In genomic region chr11:1262172-1263006, GRCh38 we compare ENCODE assay signal across 8 cellular contexts. TPM values are rescaled to one million over a fixed set of nuclear protein-coding genes. Genes with fewer than 3 reads are reported as not detected.
DNase-seq lines count a peak whose midpoint lies in the region; ATAC-seq, FAIRE-seq and TF ChIP-seq lines count a peak whose summit lies in the region.

No MANE protein-coding gene starts in this region.

- DNase-seq in GM12892 (ENCODE audit: insufficient read length): peak; percentile 79
- DNase-seq in NCI-H446 treated with DMSO at 0.1 percent for 48 hours (lab: John Stamatoyannopoulos, UW): peak; percentile 81
- peak; percentile 96 for DNase-seq in activated CD4-positive, alpha-beta T cell treated with anti-CD3 and anti-CD28 coated beads for 36 hours
- DNase-seq in chondrocyte (ENCODE audit: low spot score): no peak
- DNase-seq in kidney glomerular epithelial cell (lab: John Stamatoyannopoulos, UW): peak; percentile 68
- DNase-seq in stimulated activated CD4-positive, alpha-beta T cell treated with anti-CD3 and anti-CD28 coated beads, Interleukin-15, amount 100 ng/mL, for 1 hour (ENCODE audit: low read depth in 1 of 2, low spot score in 1 of 2): peak; percentile 78 to 83

- no peaks in the 10 kb centered on the region for H3K27me3 Mint-ChIP-seq in activated CD4-positive, alpha-beta T cell treated with anti-CD3 and anti-CD28 coated beads for 36 hours
- H3K27me3 Mint-ChIP-seq in chondrocyte (ENCODE audit: low read depth): no peaks in the 10 kb centered on the region

- CTCF ChIA-PET in activated CD4-positive, alpha-beta T cell treated with anti-CD3 and anti-CD28 coated beads for 36 hours (lab: Charles Lee): interaction anchor here (0.6 to 1.1 kb wide), 4 partner anchors 65 to 681 kb away, joined by 3 read pairs; no protein-coding TSS in a partner anchor

- intact Hi-C loops in activated CD4-positive, alpha-beta T cell treated with anti-CD3 and anti-CD28 coated beads for 36 hours (cut with DNase I, micrococcal nuclease): loop anchor here (1.0 to 10.0 kb wide), 12 partner anchors 47 to 500 kb away; partner anchors contain the start of genes BRSK2 (in 2 of the 2), DUSP8 (in 2 of the 2), TOLLIP (in 2 of the 2) and CD151 (in 1 of the 2)

- H3K4me3 Mint-ChIP-seq in activated CD4-positive, alpha-beta T cell treated with anti-CD3 and anti-CD28 coated beads for 36 hours: peak overlapping the region; percentile 70
- H3K4me3 Mint-ChIP-seq in chondrocyte (ENCODE audit: unreplicated experiment): peak overlapping the region; percentile 67

- peak; percentile 91 for FAIRE-seq in GM12892 (lab: Jason Lieb, UNC)

- H3K27ac Mint-ChIP-seq in activated CD4-positive, alpha-beta T cell treated with anti-CD3 and anti-CD28 coated beads for 36 hours: peak overlapping the region; percentile 84
- H3K27ac Mint-ChIP-seq in chondrocyte (ENCODE audit: unreplicated experiment): peak overlapping the region; percentile 96

- peaks cover 7% of the 10 kb centered on the region for H3K36me3 Mint-ChIP-seq in activated CD4-positive, alpha-beta T cell treated with anti-CD3 and anti-CD28 coated beads for 36 hours (ENCODE audit: low read depth)
- peaks cover 3% of the 10 kb centered on the region for H3K36me3 Mint-ChIP-seq in chondrocyte (ENCODE audit: low read depth)

- peak; percentile 81 for TF ChIP-seq POLR2A in GM12892 (IDR thresholded peaks at IDR 0.05; ENCODE audit: low read depth, low read length)

- ATAC-seq in HG03095 (IDR thresholded peaks at IDR 0.05; ENCODE audit: unreplicated experiment): peak; percentile 69
- peak; percentile 84 for ATAC-seq in activated CD4-positive, alpha-beta T cell treated with anti-CD3 and anti-CD28 coated beads for 36 hours
- no peak for ATAC-seq in HG03469 (IDR thresholded peaks at IDR 0.05; ENCODE audit: unreplicated experiment)

- POLR2A ChIA-PET in activated CD4-positive, alpha-beta T cell treated with anti-CD3 and anti-CD28 coated beads for 36 hours (lab: Charles Lee): no interaction called here

- peaks cover 11% of the 10 kb centered on the region for H3K9me3 Mint-ChIP-seq in activated CD4-positive, alpha-beta T cell treated with anti-CD3 and anti-CD28 coated beads for 36 hours (ENCODE audit: low read depth)
- peaks cover 4% of the 10 kb centered on the region for H3K9me3 Mint-ChIP-seq in chondrocyte (ENCODE audit: low read depth)

- TF ChIP-seq CTCF in chondrocyte (IDR thresholded peaks at IDR 0.05): no peak

- H3K4me1 Mint-ChIP-seq in activated CD4-positive, alpha-beta T cell treated with anti-CD3 and anti-CD28 coated beads for 36 hours: peaks cover 14% of the 10 kb centered on the region
- peaks cover 14% of the 10 kb centered on the region for H3K4me1 Mint-ChIP-seq in chondrocyte (ENCODE audit: low read depth)

RNA-seq across cellular contexts. Expression of gene MUC5B, which starts 39.5 kb away (rescaled TPM):
- 0.02 TPM for polyA plus RNA-seq in GM12892 (2012; ENCODE audit: missing spikeins)
- not detected for total RNA-seq in activated CD4-positive, alpha-beta T cell treated with anti-CD3 and anti-CD28 coated beads for 36 hours
- not detected in 3 replicates for total RNA-seq in chondrocyte

RNA-seq across cellular contexts. Expression of gene TOLLIP, which starts 47.0 kb away (rescaled TPM):
- 8.1 TPM for polyA plus RNA-seq in GM12892 (2012; ENCODE audit: missing spikeins)
- 10 to 100 TPM; 29.6 to 45.8 TPM for total RNA-seq in activated CD4-positive, alpha-beta T cell treated with anti-CD3 and anti-CD28 coated beads for 36 hours
- total RNA-seq in chondrocyte: 54.9 to 60.9 TPM (median 58.4 TPM) in 3 replicates
